Comparison of ENCODE assay signal across 20 cellular contexts in the genomic region with DNA sequence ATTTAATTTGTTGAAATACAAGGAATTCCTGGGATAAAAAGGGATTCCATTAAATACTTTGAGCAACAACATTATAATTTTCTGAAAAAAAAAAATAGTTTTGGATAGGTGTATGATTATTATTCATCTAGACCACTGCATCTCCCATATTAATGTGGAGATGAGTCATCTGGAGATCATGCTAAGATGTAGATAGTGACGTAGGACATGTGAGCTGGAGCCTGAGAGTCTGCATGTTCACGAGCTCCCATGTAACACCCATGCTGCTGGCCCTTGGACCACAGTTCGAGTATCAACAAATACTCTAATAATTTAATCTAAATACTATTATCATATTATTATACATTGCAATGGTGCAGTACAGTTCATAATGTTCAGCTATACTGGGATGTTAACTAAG.
DNase-seq lines count a peak whose midpoint lies in the region; ATAC-seq, FAIRE-seq and TF ChIP-seq lines count a peak whose summit lies in the region.
"Had no signal": no experiment of that assay in that cellular context is flagged by ENCODE, and none has a peak within 500 bp of the region (broad histone marks: within the 10 kb centered on the region; RNA-seq: fewer than 3 reads in every experiment).

No MANE protein-coding gene starts in this region.

- H2AFZ ChIP-seq in endothelial cell of umbilical vein (ENCODE audit: low read depth, low read length), result no peak overlapping the region

- H3K27ac Mint-ChIP-seq in Caco-2 (ENCODE audit: unreplicated experiment), result no peak overlapping the region
- H3K27ac Mint-ChIP-seq: H9 had no signal

- H3K4me1 ChIP-seq in endothelial cell of umbilical vein (ENCODE audit: control insufficient read depth, extremely low read depth, insufficient read depth, low read length) (no peaks in the 10 kb centered on the region), Caco-2 (no peaks in the 10 kb centered on the region), thyroid gland (no peaks in the 10 kb centered on the region)
- H3K4me1 ChIP-seq: SJCRH30 had no signal

- H3K9me3 ChIP-seq in endothelial cell of umbilical vein (replicated peaks; ENCODE audit: control insufficient read depth, insufficient read depth, low read length) (no peaks in the 10 kb centered on the region), Caco-2 (no peaks in the 10 kb centered on the region), thyroid gland (no peaks in the 10 kb centered on the region)
- H3K9me3 ChIP-seq: SJCRH30 had no signal

- no peaks in the 10 kb centered on the region for H3K4me1 Mint-ChIP-seq in Caco-2 (ENCODE audit: low read depth, unreplicated experiment)

- no peak overlapping the region for H3K9ac ChIP-seq in endothelial cell of umbilical vein (replicated peaks; ENCODE audit: extremely low read depth, insufficient read depth, low read length)

- TF ChIP-seq CTCF in endothelial cell of umbilical vein (IDR thresholded peaks at IDR 0.05; ENCODE audit: extremely low read depth in 1 of 2, insufficient read depth in 1 of 2, low read depth in 1 of 2, low read length in 2 of 2), result no peak
- TF ChIP-seq CTCF in Caco-2 (IDR thresholded peaks at IDR 0.05; ENCODE audit: insufficient read depth in 1 of 2, low read depth in 1 of 2, low read length in 1 of 2, severe bottlenecking in 1 of 2, unreplicated experiment in 1 of 2), result no peak
- no peak for TF ChIP-seq CTCF in GM10248 (IDR thresholded peaks at IDR 0.05; ENCODE audit: control extremely low read depth, extremely low read depth, low read depth, missing control alignments)
- TF ChIP-seq CTCF in thyroid gland (IDR thresholded peaks at IDR 0.05), result no peak

- no peaks in the 10 kb centered on the region for H3K27me3 Mint-ChIP-seq in Caco-2 (ENCODE audit: insufficient read depth, unreplicated experiment)

- H3K27ac ChIP-seq in endothelial cell of umbilical vein (ENCODE audit: insufficient read depth, low read depth, low read length) (no peak overlapping the region), thyroid gland (no peak overlapping the region)
- H3K27ac ChIP-seq: RWPE1, SJCRH30 had no signal

- H3K36me3 ChIP-seq in endothelial cell of umbilical vein (ENCODE audit: control insufficient read depth in 2 of 2, extremely low read depth in 1 of 2, insufficient read depth in 2 of 2, low read length in 2 of 2) (no peaks in the 10 kb centered on the region), Caco-2 (ENCODE audit: control insufficient read depth, insufficient read depth, low read length) (no peaks in the 10 kb centered on the region), thyroid gland (no peaks in the 10 kb centered on the region)
- H3K36me3 ChIP-seq: SJCRH30 had no signal

- TF ChIP-seq POLR2A in endothelial cell of umbilical vein (IDR thresholded peaks at IDR 0.05; ENCODE audit: low read depth, low read length) (no peak), thyroid gland (IDR thresholded peaks at IDR 0.05) (no peak)

- no peak overlapping the region for H3K4me3 ChIP-seq in endothelial cell of umbilical vein (replicated peaks in 1 of 3; ENCODE audit: insufficient read depth in 1 of 3, low read depth in 1 of 3, low read length in 3 of 3)
- H3K4me3 ChIP-seq in Caco-2 (ENCODE audit: low read depth, low read length), result no peak overlapping the region
- no peak overlapping the region for H3K4me3 ChIP-seq in thyroid gland (replicated peaks in 1 of 3)
- H3K4me3 ChIP-seq: SJCRH30 had no signal

- no peak overlapping the region for H3K4me2 ChIP-seq in endothelial cell of umbilical vein (ENCODE audit: insufficient read depth, low read length)

- dilution Hi-C loops in endothelial cell of umbilical vein (cut with MboI; ENCODE audit: extremely low pct_ligation_motif_present, low sequenced_read_pairs), result no loop called here

- intact Hi-C loops in endothelial cell of umbilical vein (cut with micrococcal nuclease) (no loop called here), Caco-2 (cut with micrococcal nuclease; ENCODE audit: unreplicated experiment) (no loop called here), thyroid gland (cut with DNase I) (no loop called here)

- H3K36me3 Mint-ChIP-seq in Caco-2 (ENCODE audit: insufficient read depth, unreplicated experiment), result no peaks in the 10 kb centered on the region

- CTCF ChIA-PET in endothelial cell of umbilical vein (lab: Charles Lee) (interaction anchor here (0.8 to 2.5 kb wide), 4 partner anchors 10 to 60 kb away, joined by 3 to 23 read pairs (median 4); no protein-coding TSS in a partner anchor), Caco-2 (lab: Charles Lee) (no interaction called here), GM10248 (lab: Yijun Ruan, JAX) (interaction anchor here (1.3 to 2.8 kb wide), 2 partner anchors 10 to 15 kb away, joined by 3 to 23 read pairs; no protein-coding TSS in a partner anchor)

- H3K9me3 Mint-ChIP-seq in Caco-2 (ENCODE audit: unreplicated experiment), result no peaks in the 10 kb centered on the region
- H3K9me3 Mint-ChIP-seq: H9 had no signal

- 88 to 92% methylated on average over 3 of the region's 3 CpGs for WGBS in thyroid gland, 2 donors

- DNase-seq in ELR (ENCODE audit: low read depth) (peak; percentile 76), amniotic epithelial cell (ENCODE audit: low read depth) (peak; percentile 49), endothelial cell of umbilical vein (ENCODE audit: low read depth, low spot score) (no peak), iris pigment epithelial cell (ENCODE audit: low read depth) (peak; percentile 58), Caco-2 (no peak), GM10248 (ENCODE audit: extremely low spot score) (no peak), thyroid gland (no peak)
- DNase-seq: C1 segment of cervical spinal cord; DND-41; H9; MM.1S; NCI-H1092 treated with DMSO at 0.1 percent for 48 hours; NCI-H1694; NCI-H2107; NCI-H446; NCI-H69; NK-92 treated with Interleukin-12 subunit alpha and Interleukin-12 subunit beta, amount 100 ng/mL, for 24 hours; SJCRH30 had no signal

- POLR2A ChIA-PET in endothelial cell of umbilical vein (lab: Charles Lee) (no interaction called here), Caco-2 (lab: Charles Lee) (no interaction called here), GM10248 (lab: Yijun Ruan, JAX) (no interaction called here)

- BruUV-seq in endothelial cell of umbilical vein (replicated peaks; lab: Mats Ljungman, UMichigan) (no TSS peak), Caco-2 (replicated peaks; lab: Mats Ljungman, UMichigan) (no TSS peak)

- H4K20me1 ChIP-seq in endothelial cell of umbilical vein (replicated peaks; ENCODE audit: control insufficient read depth, extremely low read depth, insufficient read depth, low read length), result no peaks in the 10 kb centered on the region

- H3K79me2 ChIP-seq in endothelial cell of umbilical vein (ENCODE audit: control insufficient read depth, insufficient read depth, low read length), result no peaks in the 10 kb centered on the region

- H3K27me3 ChIP-seq in endothelial cell of umbilical vein (ENCODE audit: control insufficient read depth in 2 of 2, insufficient read depth in 2 of 2, low read length in 2 of 2), result no peaks in the 10 kb centered on the region
- H3K27me3 ChIP-seq in Caco-2 (replicated peaks; ENCODE audit: control insufficient read depth, insufficient read depth, low read length), result no peaks in the 10 kb centered on the region
- H3K27me3 ChIP-seq in thyroid gland, result no peaks in the 10 kb centered on the region
- H3K27me3 ChIP-seq: SJCRH30 had no signal

- no peak overlapping the region for H3K4me3 Mint-ChIP-seq in Caco-2 (ENCODE audit: unreplicated experiment)
- H3K4me3 Mint-ChIP-seq: H9 had no signal

- ATAC-seq in GM19395 (IDR thresholded peaks at IDR 0.05; ENCODE audit: unreplicated experiment), result no peak

- FAIRE-seq in endothelial cell of umbilical vein (lab: Jason Lieb, UNC), result no peak

- no peaks in the 10 kb centered on the region for H3K9me1 ChIP-seq in endothelial cell of umbilical vein (replicated peaks; ENCODE audit: control insufficient read depth, extremely low read depth, insufficient read depth, low read length)

TF ChIP-seq in endothelial cell of umbilical vein, 7 proteins besides CTCF, POLR2A, EP300 and RAD21:
- TF ChIP-seq FOS (IDR thresholded peaks at IDR 0.05; ENCODE audit: borderline replicate concordance, insufficient read depth, low read length) (peak; percentile 20), MAX (IDR thresholded peaks at IDR 0.05; ENCODE audit: insufficient read depth, insufficient read length) (no peak)

Comparison
In these comparisons a context has a peak if more than half of its experiments do, and no peak if none do; other contexts are left out.
1. DNase-seq: peak in ELR (single experiment), amniotic epithelial cell (single experiment) and iris pigment epithelial cell (single experiment); none in endothelial cell of umbilical vein (single experiment), Caco-2 (0 of 2), GM10248 (single experiment) and thyroid gland (0 of 2).